In the genomic region with DNA sequence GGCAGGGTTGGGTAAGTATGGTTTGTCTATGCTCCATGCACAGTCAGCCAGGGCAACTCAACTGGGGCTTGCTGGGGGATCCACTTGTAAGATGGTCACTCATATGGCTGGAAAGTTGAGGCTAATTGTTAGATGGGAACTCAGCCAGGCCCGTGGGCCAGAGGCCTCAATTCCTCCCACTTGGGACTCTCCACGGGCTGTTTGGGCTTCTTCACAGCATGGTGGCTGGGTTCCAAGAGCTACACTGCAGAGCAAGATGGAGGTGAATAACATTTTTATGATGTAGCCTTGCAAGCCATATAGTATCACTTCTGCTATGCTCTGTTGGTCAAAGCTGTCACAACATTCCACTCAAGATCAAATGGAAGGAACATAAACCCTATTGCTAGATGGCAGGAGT, we compare ENCODE assay signal across 11 cellular contexts. TPM values are rescaled to one million over a fixed set of nuclear protein-coding genes. Genes with fewer than 3 reads are reported as not detected.
DNase-seq lines count a peak whose midpoint lies in the region; ATAC-seq and FAIRE-seq lines count a peak whose summit lies in the region.
"Had no signal": no experiment of that assay in that cellular context is flagged by ENCODE, and none has a peak within 500 bp of the region (broad histone marks: within the 10 kb centered on the region; RNA-seq: fewer than 3 reads in every experiment).

No MANE protein-coding gene starts in this region.

- peak overlapping the region; percentile 83 for H3K27ac Mint-ChIP-seq in activated CD4-positive, alpha-beta T cell treated with anti-CD3 and anti-CD28 coated beads, Interleukin-2, amount 10 ng/mL, durations not matched to agents 7 days and 5 days
- peak overlapping the region; percentile 90 for H3K27ac Mint-ChIP-seq in activated T-helper 2 cell treated with anti-CD3 and anti-CD28 coated beads, Interferon-gamma antibody, Interleukin-2, Interleukin-4, amounts not matched to agents 10 μg/mL and 5 μg/mL and 100 μg/mL, durations not matched to agents 14 hours and 24 hours and 36 hours
- H3K27ac Mint-ChIP-seq in natural killer cell treated with Interleukin-12 subunit alpha and Interleukin-12 subunit beta and Interleukin-15 and Interleukin-18, amount 100 ng/mL, for 72 hours: peak overlapping the region; percentile 46 to 56

- peak; percentile 15 for ATAC-seq in HG02973 (IDR thresholded peaks at IDR 0.05; ENCODE audit: unreplicated experiment)
- ATAC-seq in natural killer cell treated with Interleukin-12 subunit alpha and Interleukin-12 subunit beta and Interleukin-15 and Interleukin-18, amount 100 ng/mL, for 72 hours: no peak
- no peak for ATAC-seq in HG02938 (IDR thresholded peaks at IDR 0.05; ENCODE audit: unreplicated experiment)
- ATAC-seq: HCT116 had no signal

- FAIRE-seq in GM19239 (lab: Jason Lieb, UNC): no peak

- DNase-seq in activated CD4-positive, alpha-beta T cell treated with anti-CD3 and anti-CD28 coated beads, Interleukin-2, amount 10 ng/mL, durations not matched to agents 7 days and 5 days: no peak
- no peak for DNase-seq in activated CD4-positive, alpha-beta T cell treated with anti-CD3 and anti-CD28 coated beads for 48 hours
- DNase-seq in activated T-helper 2 cell treated with anti-CD3 and anti-CD28 coated beads, Interferon-gamma antibody, Interleukin-2, Interleukin-4, amounts not matched to agents 10 μg/mL and 5 μg/mL and 100 μg/mL, durations not matched to agents 14 hours and 24 hours and 36 hours (ENCODE audit: low spot score): no peak
- DNase-seq in natural killer cell treated with Interleukin-12 subunit alpha and Interleukin-12 subunit beta and Interleukin-15 and Interleukin-18, amount 100 ng/mL, for 72 hours (ENCODE audit: low spot score): no peak
- no peak for DNase-seq in GM19239 (ENCODE audit: insufficient read length, low spot score)
- DNase-seq in NCI-H526 treated with DMSO at 0.1 percent for 48 hours (lab: John Stamatoyannopoulos, UW): no peak
- DNase-seq: foreskin fibroblast had no signal

- peaks cover 8% of the 10 kb centered on the region for H3K9me3 Mint-ChIP-seq in activated CD4-positive, alpha-beta T cell treated with anti-CD3 and anti-CD28 coated beads, Interleukin-2, amount 10 ng/mL, durations not matched to agents 7 days and 5 days
- H3K9me3 Mint-ChIP-seq in activated T-helper 2 cell treated with anti-CD3 and anti-CD28 coated beads, Interferon-gamma antibody, Interleukin-2, Interleukin-4, amounts not matched to agents 10 μg/mL and 5 μg/mL and 100 μg/mL, durations not matched to agents 14 hours and 24 hours and 36 hours: peaks cover 12% of the 10 kb centered on the region
- H3K9me3 Mint-ChIP-seq in natural killer cell treated with Interleukin-12 subunit alpha and Interleukin-12 subunit beta and Interleukin-15 and Interleukin-18, amount 100 ng/mL, for 72 hours: peaks cover 3% of the 10 kb centered on the region

- CTCF ChIA-PET in activated CD4-positive, alpha-beta T cell treated with anti-CD3 and anti-CD28 coated beads, Interleukin-2, amount 10 ng/mL, durations not matched to agents 7 days and 5 days (lab: Charles Lee): interaction anchor here (0.7 to 1.2 kb wide), 8 partner anchors 9 to 120 kb away, joined by 3 to 5 read pairs (median 3); a partner anchor contains a TSS

- peak overlapping the region; percentile 34 for H3K4me3 Mint-ChIP-seq in activated CD4-positive, alpha-beta T cell treated with anti-CD3 and anti-CD28 coated beads, Interleukin-2, amount 10 ng/mL, durations not matched to agents 7 days and 5 days
- H3K4me3 Mint-ChIP-seq in activated T-helper 2 cell treated with anti-CD3 and anti-CD28 coated beads, Interferon-gamma antibody, Interleukin-2, Interleukin-4, amounts not matched to agents 10 μg/mL and 5 μg/mL and 100 μg/mL, durations not matched to agents 14 hours and 24 hours and 36 hours (ENCODE audit: low read depth): peak overlapping the region; percentile 44
- peak overlapping the region; percentile 65 for H3K4me3 Mint-ChIP-seq in natural killer cell treated with Interleukin-12 subunit alpha and Interleukin-12 subunit beta and Interleukin-15 and Interleukin-18, amount 100 ng/mL, for 72 hours

- peaks cover 30% of the 10 kb centered on the region for H3K36me3 Mint-ChIP-seq in activated CD4-positive, alpha-beta T cell treated with anti-CD3 and anti-CD28 coated beads, Interleukin-2, amount 10 ng/mL, durations not matched to agents 7 days and 5 days (ENCODE audit: low read depth)
- peaks cover 12% of the 10 kb centered on the region for H3K36me3 Mint-ChIP-seq in activated T-helper 2 cell treated with anti-CD3 and anti-CD28 coated beads, Interferon-gamma antibody, Interleukin-2, Interleukin-4, amounts not matched to agents 10 μg/mL and 5 μg/mL and 100 μg/mL, durations not matched to agents 14 hours and 24 hours and 36 hours (ENCODE audit: low read depth)
- peaks cover 4% of the 10 kb centered on the region for H3K36me3 Mint-ChIP-seq in natural killer cell treated with Interleukin-12 subunit alpha and Interleukin-12 subunit beta and Interleukin-15 and Interleukin-18, amount 100 ng/mL, for 72 hours

- H3K27me3 Mint-ChIP-seq in activated CD4-positive, alpha-beta T cell treated with anti-CD3 and anti-CD28 coated beads, Interleukin-2, amount 10 ng/mL, durations not matched to agents 7 days and 5 days: no peaks in the 10 kb centered on the region
- H3K27me3 Mint-ChIP-seq in activated T-helper 2 cell treated with anti-CD3 and anti-CD28 coated beads, Interferon-gamma antibody, Interleukin-2, Interleukin-4, amounts not matched to agents 10 μg/mL and 5 μg/mL and 100 μg/mL, durations not matched to agents 14 hours and 24 hours and 36 hours (ENCODE audit: low read depth): no peaks in the 10 kb centered on the region
- no peaks in the 10 kb centered on the region for H3K27me3 Mint-ChIP-seq in natural killer cell treated with Interleukin-12 subunit alpha and Interleukin-12 subunit beta and Interleukin-15 and Interleukin-18, amount 100 ng/mL, for 72 hours

- peaks cover 69% of the 10 kb centered on the region for H3K4me1 Mint-ChIP-seq in activated CD4-positive, alpha-beta T cell treated with anti-CD3 and anti-CD28 coated beads, Interleukin-2, amount 10 ng/mL, durations not matched to agents 7 days and 5 days
- peaks cover 55% of the 10 kb centered on the region for H3K4me1 Mint-ChIP-seq in activated T-helper 2 cell treated with anti-CD3 and anti-CD28 coated beads, Interferon-gamma antibody, Interleukin-2, Interleukin-4, amounts not matched to agents 10 μg/mL and 5 μg/mL and 100 μg/mL, durations not matched to agents 14 hours and 24 hours and 36 hours (ENCODE audit: low read depth)
- peaks cover 42 to 46% of the 10 kb centered on the region in 2 donors for H3K4me1 Mint-ChIP-seq in natural killer cell treated with Interleukin-12 subunit alpha and Interleukin-12 subunit beta and Interleukin-15 and Interleukin-18, amount 100 ng/mL, for 72 hours (ENCODE audit: low read depth in 2 of 2)

- POLR2A ChIA-PET in activated CD4-positive, alpha-beta T cell treated with anti-CD3 and anti-CD28 coated beads, Interleukin-2, amount 10 ng/mL, durations not matched to agents 7 days and 5 days (lab: Charles Lee): interaction anchor here (0.6 kb wide), 1 partner anchor 53 kb away, joined by 3 read pairs; no protein-coding TSS in a partner anchor

- intact Hi-C loops in activated T-helper 2 cell treated with anti-CD3 and anti-CD28 coated beads, Interferon-gamma antibody, Interleukin-2, Interleukin-4, amounts not matched to agents 10 μg/mL and 5 μg/mL and 100 μg/mL, durations not matched to agents 14 hours and 24 hours and 36 hours (cut with micrococcal nuclease): no loop called here

RNA-seq across cellular contexts. Expression of a gene that starts 39.2 kb away (rescaled TPM):
- total RNA-seq in activated CD4-positive, alpha-beta T cell treated with anti-CD3 and anti-CD28 coated beads, Interleukin-2, amount 10 ng/mL, durations not matched to agents 7 days and 5 days: 100 to 1,000 TPM in 1 of 2 experiments, 10 to 100 TPM in 1; 99.8 to 142 TPM
- total RNA-seq in activated T-helper 2 cell treated with anti-CD3 and anti-CD28 coated beads, Interferon-gamma antibody, Interleukin-2, Interleukin-4, amounts not matched to agents 10 μg/mL and 5 μg/mL and 100 μg/mL, durations not matched to agents 14 hours and 24 hours and 36 hours: 112 and 117 TPM in 2 replicates
- total RNA-seq in natural killer cell treated with Interleukin-12 subunit alpha and Interleukin-12 subunit beta and Interleukin-15 and Interleukin-18, amount 100 ng/mL, for 72 hours: 100 to 1,000 TPM in 1 of 2 donors, 10 to 100 TPM in 1; 36.8 to 103 TPM
- total RNA-seq: SJSA1 had no signal
